ENCODE assay signal across 8 cellular contexts in genomic region chr13:25371608-25372274, GRCh38. TPM values are rescaled to one million over a fixed set of nuclear protein-coding genes. Genes with fewer than 3 reads are reported as not detected.
DNase-seq lines count a peak whose midpoint lies in the region; ATAC-seq and TF ChIP-seq lines count a peak whose summit lies in the region.

Gene ATP8A2 (plus strand): TSS chr13:25371974. CDS start chr13:25372213, 239 bp downstream.

- DNase-seq in left ventricle myocardium inferior = no peak
- no peak for DNase-seq in cardiac septum (ENCODE audit: low spot score)
- no peak for DNase-seq in astrocyte of the cerebellum (ENCODE audit: low read depth)
- DNase-seq in lower lobe of right lung = no peak
- DNase-seq in vagina (ENCODE audit: extremely low spot score in 2 of 2) = no peak
- DNase-seq in activated CD8-positive, alpha-beta memory T cell treated with anti-CD3 and anti-CD28 coated beads, Interleukin-2, amount 50 U/mL, for 4 hours = no peak
- DNase-seq in glomerular visceral epithelial cell (ENCODE audit: extremely low spot score) = no peak

- no peak within 1 kb of the TSS for H3K27ac ChIP-seq in left ventricle myocardium inferior (replicated peaks)
- H3K27ac ChIP-seq in lower lobe of right lung = no peak within 1 kb of the TSS
- H3K27ac ChIP-seq in vagina = no peak within 1 kb of the TSS

- no peaks in the 10 kb centered on the region for H3K9me3 ChIP-seq in left ventricle myocardium inferior (replicated peaks)
- H3K9me3 ChIP-seq in lower lobe of right lung = no peaks in the 10 kb centered on the region
- no peaks in the 10 kb centered on the region for H3K9me3 ChIP-seq in vagina

- peak within 1 kb of the TSS; percentile 56 for H3K4me3 ChIP-seq in left ventricle myocardium inferior
- H3K4me3 ChIP-seq in astrocyte of the cerebellum (ENCODE audit: low read depth, low read length) = peak within 1 kb of the TSS; percentile 33
- H3K4me3 ChIP-seq in lower lobe of right lung = peak within 1 kb of the TSS; percentile 38
- H3K4me3 ChIP-seq in vagina = peak within 1 kb of the TSS; percentile 20 to 30

- ATAC-seq in lower lobe of right lung = peak in 1 of 2 donors; percentile 28
- ATAC-seq in GM19455 (IDR thresholded peaks at IDR 0.05; ENCODE audit: unreplicated experiment) = no peak

- TF ChIP-seq CTCF in left ventricle myocardium inferior (IDR thresholded peaks at IDR 0.05; ENCODE audit: borderline replicate concordance) (no peak), astrocyte of the cerebellum (IDR thresholded peaks at IDR 0.05; ENCODE audit: low read depth, low read length, missing control alignments) (no peak), lower lobe of right lung (IDR thresholded peaks at IDR 0.05) (no peak), vagina (IDR thresholded peaks at IDR 0.05) (no peak)

- H3K4me1 ChIP-seq in left ventricle myocardium inferior (peaks cover 7% of the 10 kb centered on the region), lower lobe of right lung (peaks cover 6% of the 10 kb centered on the region), vagina (peaks cover 6% of the 10 kb centered on the region)

- H3K36me3 ChIP-seq in left ventricle myocardium inferior (no peaks in the 10 kb centered on the region), lower lobe of right lung (no peaks in the 10 kb centered on the region), vagina (no peaks in the 10 kb centered on the region)

- peaks cover 98% of the 10 kb centered on the region for H3K27me3 ChIP-seq in left ventricle myocardium inferior (ENCODE audit: low read depth)
- H3K27me3 ChIP-seq in lower lobe of right lung (ENCODE audit: low read depth) = peaks cover 62% of the 10 kb centered on the region
- no peaks in the 10 kb centered on the region for H3K27me3 ChIP-seq in vagina

- intact Hi-C loops in left ventricle myocardium inferior (cut with micrococcal nuclease) = no loop called here
- intact Hi-C loops in cardiac septum (cut with DNase I) = no loop called here
- intact Hi-C loops in lower lobe of right lung (cut with DNase I) = no loop called here
- intact Hi-C loops in vagina (cut with DNase I) = no loop called here

- in situ Hi-C loops in astrocyte of the cerebellum (cut with HindIII; ENCODE audit: low sequenced_read_pairs) = no loop called here

- TF ChIP-seq POLR2A in vagina (IDR thresholded peaks at IDR 0.05) = no peak

RNA-seq across cellular contexts. Expression of gene ATP8A2, which starts in this region (rescaled TPM):
- total RNA-seq in left ventricle myocardium inferior = 0.27 TPM
- 0.08 TPM for total RNA-seq in cardiac septum
- total RNA-seq in lower lobe of right lung = 1.7 TPM
- total RNA-seq in vagina = 1.5 TPM
